Comparison of ENCODE assay signal across 21 cellular contexts in the genomic region with DNA sequence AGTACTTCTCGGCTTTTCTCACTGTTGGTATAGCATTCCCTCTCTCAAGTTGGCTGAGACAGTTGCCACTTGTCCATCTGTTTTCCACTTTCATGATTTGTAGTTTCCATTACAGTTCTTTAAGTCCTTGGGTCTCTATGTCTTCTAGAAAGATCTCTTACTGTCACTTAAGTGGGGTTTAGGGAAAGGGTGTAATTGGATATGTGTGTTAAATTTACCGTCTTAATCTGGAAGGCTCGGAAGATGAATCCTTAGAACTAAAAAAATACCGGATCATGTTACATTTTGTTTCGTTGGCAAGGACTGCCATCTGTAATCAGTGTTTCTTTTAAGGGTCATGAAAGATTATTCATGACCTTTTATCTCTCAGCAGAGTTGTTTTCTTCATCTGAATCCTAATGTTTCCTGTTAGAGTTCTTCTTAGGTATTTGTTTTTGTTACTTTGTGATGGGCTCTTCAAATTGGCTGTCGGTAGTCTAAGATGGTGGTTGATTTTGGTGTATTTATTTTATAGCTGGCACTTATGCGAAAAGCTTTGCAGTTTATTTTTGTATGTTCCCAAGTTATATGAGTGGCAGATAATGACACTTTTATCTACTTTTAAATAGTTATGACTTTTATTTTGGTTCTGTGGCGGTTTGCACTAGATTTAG. TPM values are rescaled to one million over a fixed set of nuclear protein-coding genes. Genes with fewer than 3 reads are reported as not detected.
DNase-seq lines count a peak whose midpoint lies in the region; ATAC-seq, FAIRE-seq and TF ChIP-seq lines count a peak whose summit lies in the region.
"Had no signal": no experiment of that assay in that cellular context is flagged by ENCODE, and none has a peak within 500 bp of the region (broad histone marks: within the 10 kb centered on the region; RNA-seq: fewer than 3 reads in every experiment).

No MANE protein-coding gene starts in this region.

- H3K27me3 Mint-ChIP-seq in astrocyte (ENCODE audit: low read depth, unreplicated experiment) (no peaks in the 10 kb centered on the region), neural crest cell (ENCODE audit: low read depth) (no peaks in the 10 kb centered on the region), T-cell (peaks cover 0 to 15% of the 10 kb centered on the region in 2 donors)
- H3K27me3 Mint-ChIP-seq: dendritic cell treated with granulocyte-macrophage colony-stimulating factor and Interleukin-4, amounts not matched to agents 40 ng/mL and 50 ng/mL, for 4 days had no signal

- H4K20me1 ChIP-seq in Loucy (ENCODE audit: insufficient read depth, low read length, poor library complexity, severe bottlenecking) = peaks cover 54% of the 10 kb centered on the region
- peaks cover 29% of the 10 kb centered on the region for H4K20me1 ChIP-seq in astrocyte (ENCODE audit: insufficient read depth, low read length)

- H3K4me3 Mint-ChIP-seq in astrocyte (ENCODE audit: unreplicated experiment) (no peak overlapping the region), neural crest cell (peak overlapping the region; percentile 60), T-cell (no peak overlapping the region)
- H3K4me3 Mint-ChIP-seq: dendritic cell treated with granulocyte-macrophage colony-stimulating factor and Interleukin-4, amounts not matched to agents 40 ng/mL and 50 ng/mL, for 4 days; naive thymus-derived CD8-positive, alpha-beta T cell had no signal

- H3K9ac ChIP-seq in Loucy (ENCODE audit: low read depth, low read length, poor library complexity, severe bottlenecking) (no peak overlapping the region), astrocyte (ENCODE audit: low read length) (no peak overlapping the region)

- H3K27ac Mint-ChIP-seq in astrocyte (ENCODE audit: unreplicated experiment) (no peak overlapping the region), neural crest cell (ENCODE audit: unreplicated experiment) (peak overlapping the region; percentile 10), T-cell (no peak overlapping the region)
- H3K27ac Mint-ChIP-seq: dendritic cell treated with granulocyte-macrophage colony-stimulating factor and Interleukin-4, amounts not matched to agents 40 ng/mL and 50 ng/mL, for 4 days; naive thymus-derived CD8-positive, alpha-beta T cell had no signal

- H3K4me3 ChIP-seq in Loucy (ENCODE audit: low read length, poor library complexity, severe bottlenecking) (peak overlapping the region; percentile 11), astrocyte (ENCODE audit: insufficient read depth, low read depth, low read length) (no peak overlapping the region)
- H3K4me3 ChIP-seq: ascending aorta, SK-N-MC, transverse colon had no signal

- no peak for FAIRE-seq in astrocyte (lab: Jason Lieb, UNC)
- FAIRE-seq: G401.6 had no signal

- peaks cover 3% of the 10 kb centered on the region for H3K36me3 Mint-ChIP-seq in astrocyte (ENCODE audit: low read depth, unreplicated experiment)
- H3K36me3 Mint-ChIP-seq in neural crest cell (ENCODE audit: low read depth) = peaks cover 25% of the 10 kb centered on the region
- H3K36me3 Mint-ChIP-seq in T-cell = no peaks in the 10 kb centered on the region
- H3K36me3 Mint-ChIP-seq: naive thymus-derived CD8-positive, alpha-beta T cell had no signal

- peaks cover 40% of the 10 kb centered on the region for H3K4me1 ChIP-seq in Loucy (ENCODE audit: insufficient read depth, low read length, poor library complexity, severe bottlenecking)
- peaks cover 13% of the 10 kb centered on the region for H3K4me1 ChIP-seq in astrocyte (ENCODE audit: insufficient read depth, low read length)

- H3F3A ChIP-seq in Loucy (ENCODE audit: low read depth) = no peaks in the 10 kb centered on the region; the same call in 1 of the 2 replicates

- peaks cover 22% of the 10 kb centered on the region for H3K4me1 Mint-ChIP-seq in astrocyte (ENCODE audit: low read depth, unreplicated experiment)
- peaks cover 69% of the 10 kb centered on the region for H3K4me1 Mint-ChIP-seq in neural crest cell
- H3K4me1 Mint-ChIP-seq in T-cell = peaks cover 10 to 21% (median 11%) of the 10 kb centered on the region in 3 donors

- H3K9me3 ChIP-seq in Loucy (ENCODE audit: insufficient read depth, low read depth, low read length) (no peaks in the 10 kb centered on the region), astrocyte (ENCODE audit: insufficient read depth, low read depth, low read length) (no peaks in the 10 kb centered on the region)
- H3K9me3 ChIP-seq: ascending aorta, transverse colon had no signal

- CTCF ChIA-PET in T-cell (lab: Charles Lee) = no interaction called here

- H3K27me3 ChIP-seq in Loucy (ENCODE audit: insufficient read depth, low read length, poor library complexity, severe bottlenecking) (no peaks in the 10 kb centered on the region), astrocyte (ENCODE audit: insufficient read depth, low read length) (no peaks in the 10 kb centered on the region)
- H3K27me3 ChIP-seq: ascending aorta, transverse colon had no signal

- H3K4me2 ChIP-seq in Loucy (ENCODE audit: low read depth, low read length, poor library complexity, severe bottlenecking) (peak overlapping the region; percentile 87), astrocyte (ENCODE audit: low read length) (peak overlapping the region; percentile 25)

- H3K27ac ChIP-seq in astrocyte (ENCODE audit: low read depth, low read length) = no peak overlapping the region
- H3K27ac ChIP-seq: ascending aorta, SK-N-MC, transverse colon had no signal

- H3K79me2 ChIP-seq in Loucy (ENCODE audit: insufficient read depth, low read length) (peaks cover 93% of the 10 kb centered on the region), astrocyte (ENCODE audit: insufficient read depth, low read length) (peaks cover 95% of the 10 kb centered on the region)

- POLR2A ChIA-PET in T-cell (lab: Charles Lee) = no interaction called here

- H3K36me3 ChIP-seq in Loucy (ENCODE audit: insufficient read depth, low read length) (no peaks in the 10 kb centered on the region), astrocyte (ENCODE audit: insufficient read depth, low read length) (no peaks in the 10 kb centered on the region)
- H3K36me3 ChIP-seq: ascending aorta, transverse colon had no signal

- DNase-seq in DMS 273 (lab: John Stamatoyannopoulos, UW; ENCODE audit: unreplicated experiment) (peak; percentile 72), astrocyte (ENCODE audit: low read depth) (peak; percentile 16), neural crest cell (ENCODE audit: low read depth, low spot score) (no peak), SHP77 (lab: John Stamatoyannopoulos, UW) (no peak), T-cell (no peak)
- DNase-seq in activated CD4-positive, alpha-beta T cell treated with anti-CD3 and anti-CD28 coated beads, Interleukin-2, amount 50 U/mL, for 1 hour = no peak
- DNase-seq: activated effector memory CD4-positive, alpha-beta T cell treated with anti-CD3 and anti-CD28 coated beads, Interleukin-2, amount 50 U/mL, for 16 hours; erythroblast; hypothalamus; Kasumi-1; naive thymus-derived CD8-positive, alpha-beta T cell; NCI-H1694 treated with DMSO at 0.1 percent for 48 hours; stimulated activated CD4-positive, alpha-beta T cell treated with anti-CD3 and anti-CD28 coated beads, Interleukin-4, amount 100 ng/mL, for 1 hour; transverse colon had no signal

- H3K9me3 Mint-ChIP-seq in astrocyte (ENCODE audit: unreplicated experiment) (no peaks in the 10 kb centered on the region), neural crest cell (peaks cover 3% of the 10 kb centered on the region), T-cell (peaks cover 0 to 7% (median 3%) of the 10 kb centered on the region in 3 donors)

- no peak for TF ChIP-seq CTCF in Loucy (conservative IDR thresholded peaks at IDR 0.05; ENCODE audit: low read length)
- TF ChIP-seq CTCF in astrocyte (IDR thresholded peaks at IDR 0.05; ENCODE audit: insufficient read depth, low read depth, low read length) = no peak
- no peak for TF ChIP-seq CTCF in neural crest cell (conservative IDR thresholded peaks at IDR 0.05)

- ATAC-seq in HG02571 (IDR thresholded peaks at IDR 0.05; ENCODE audit: unreplicated experiment) = no peak
- no peak for ATAC-seq in T-cell (replicated peaks in 1 of 4)
- ATAC-seq: left lobe of liver; naive thymus-derived CD8-positive, alpha-beta T cell had no signal

- no peaks in the 10 kb centered on the region for H3K9me2 ChIP-seq in Loucy (replicated peaks; ENCODE audit: low read depth, low read length)

- H2AFZ ChIP-seq in Loucy (ENCODE audit: low read length) (no peak overlapping the region), astrocyte (ENCODE audit: low read depth, low read length) (no peak overlapping the region)

RNA-seq across cellular contexts. Expression of gene BTBD3, which starts 21.7 kb away (rescaled TPM):
- total RNA-seq in astrocyte = 30.7 and 35.9 TPM in 2 replicates
- total RNA-seq in neural crest cell = 131 and 134 TPM in 2 replicates
- total RNA-seq in T-cell = 1 to 10 TPM in 4 of 5 donors, under 1 TPM in 1; 0.77 to 4.3 (median 1.8) TPM

Comparison
In these comparisons a context has a peak if more than half of its experiments do, and no peak if none do; other contexts are left out.
1. DNase-seq: peak in DMS 273 (single experiment) and astrocyte (single experiment); none in neural crest cell (single experiment), SHP77 (0 of 2), T-cell (0 of 34) and activated CD4-positive, alpha-beta T cell treated with anti-CD3 and anti-CD28 coated beads, Interleukin-2, amount 50 U/mL, for 1 hour (single experiment).